Comparison of ENCODE assay signal across 1 cellular context in genomic region chr1:206559661-206559995, GRCh38.
TF ChIP-seq lines count a peak whose summit lies in the region.

No MANE protein-coding gene starts in this region.

TF ChIP-seq in K562, 482 proteins besides CTCF, POLR2A, EP300 and RAD21 (continued from another document and continues in another):
- TF ChIP-seq ZMIZ1 (IDR thresholded peaks at IDR 0.05; ENCODE audit: low read depth in 2 of 2, low read length in 2 of 2) (no peak), SREBF2 (CRISPR knock-in tag; IDR thresholded peaks at IDR 0.05) (no peak), SRF (CRISPR knock-in tag; IDR thresholded peaks at IDR 0.05) (peak in 1 of 2 experiments; percentile 67; a peak in 1 of 4 replicates), NRF1 (conservative IDR thresholded peaks at IDR 0.05 in 1 of 2, IDR thresholded peaks at IDR 0.05 in 1 of 2) (peak; percentile 34 to 52; a peak in 3 of 4 replicates), ZHX1 (conservative IDR thresholded peaks at IDR 0.05; ENCODE audit: low read length) (no peak), IRF1 (CRISPR knock-in tag; IDR thresholded peaks at IDR 0.05; ENCODE audit: borderline replicate concordance) (no peak), PPARD (CRISPR knock-in tag; IDR thresholded peaks at IDR 0.05) (no peak), PTTG1 (tag; IDR thresholded peaks at IDR 0.05; ENCODE audit: low read depth) (no peak), ZNF239 (CRISPR knock-in tag; IDR thresholded peaks at IDR 0.05) (no peak), HEY1 (CRISPR knock-in tag; IDR thresholded peaks at IDR 0.05; ENCODE audit: borderline replicate concordance) (no peak), TAF1 (IDR thresholded peaks at IDR 0.05; ENCODE audit: control insufficient read depth, extremely low read depth, insufficient read depth, low read length, severe bottlenecking) (peak; percentile 15), ZFP91 (CRISPR knock-in tag; IDR thresholded peaks at IDR 0.05) (0 out of 2 replicates have a peak, but pooled peaks have one; percentile 23), POU5F1 (IDR thresholded peaks at IDR 0.05; ENCODE audit: borderline replicate concordance, low read depth, low read length, partially characterized antibody) (no peak), GATA2 (CRISPR knock-in tag; IDR thresholded peaks at IDR 0.05) (no peak), MBD1 (CRISPR knock-in tag; IDR thresholded peaks at IDR 0.05) (no peak), HES1 (IDR thresholded peaks at IDR 0.05; ENCODE audit: low read depth) (no peak), MTA1 (IDR thresholded peaks at IDR 0.05; ENCODE audit: borderline replicate concordance) (peak; percentile 62; the same call in 1 of the 2 replicates), IRF2 (CRISPR knock-in tag; IDR thresholded peaks at IDR 0.05) (no peak), HDAC2 (IDR thresholded peaks at IDR 0.05) (no peak), SMC3 (conservative IDR thresholded peaks at IDR 0.05; ENCODE audit: insufficient read depth, low read depth, low read length) (no peak), CBX1 (IDR thresholded peaks at IDR 0.05; ENCODE audit: low read depth) (no peak), THAP7 (CRISPR knock-in tag; IDR thresholded peaks at IDR 0.05) (no peak), MGA (IDR thresholded peaks at IDR 0.05) (peak; percentile 68), SLC30A9 (CRISPR knock-in tag; IDR thresholded peaks at IDR 0.05) (no peak), TEAD1 (CRISPR knock-in tag; IDR thresholded peaks at IDR 0.05) (no peak), ETV1 (tag; conservative IDR thresholded peaks at IDR 0.05; ENCODE audit: low read depth) (no peak), NELFE (IDR thresholded peaks at IDR 0.05; ENCODE audit: insufficient read depth, insufficient read length) (no peak), PHF8 (IDR thresholded peaks at IDR 0.05; ENCODE audit: borderline replicate concordance, low read length) (peak; percentile 20; the same call in 1 of the 2 replicates), ARID3A (IDR thresholded peaks at IDR 0.05; ENCODE audit: borderline replicate concordance, low read depth, low read length) (no peak)
